12 cellular contexts compared by ENCODE assay signal in genomic region chr2:25098558-25099486, GRCh38. TPM values are rescaled to one million over a fixed set of nuclear protein-coding genes. Genes with fewer than 3 reads are reported as not detected.
DNase-seq lines count a peak whose midpoint lies in the region; ATAC-seq and TF ChIP-seq lines count a peak whose summit lies in the region.
"Had no signal": no experiment of that assay in that cellular context is flagged by ENCODE, and none has a peak within 500 bp of the region (broad histone marks: within the 10 kb centered on the region; RNA-seq: fewer than 3 reads in every experiment).

No MANE protein-coding gene starts in this region.

- intact Hi-C loops in left cardiac atrium (cut with DNase I) = no loop called here

- peaks cover 5% of the 10 kb centered on the region for H3K4me1 ChIP-seq in rectal smooth muscle tissue (ENCODE audit: control insufficient read depth, insufficient read depth, low read length)

- no peaks in the 10 kb centered on the region for H3K27me3 Mint-ChIP-seq in brain
- H3K27me3 Mint-ChIP-seq: stimulated activated naive CD8-positive, alpha-beta T cell treated with anti-CD3 and anti-CD28 coated beads, Interleukin-15, amount 100 ng/mL, for 72 hours had no signal

- no peaks in the 10 kb centered on the region for H3K27me3 ChIP-seq in rectal smooth muscle tissue (ENCODE audit: control insufficient read depth, insufficient read depth, low read length)
- H3K27me3 ChIP-seq: cardiac muscle cell had no signal

- peaks cover 9% of the 10 kb centered on the region for H3K4me1 Mint-ChIP-seq in brain
- H3K4me1 Mint-ChIP-seq: CD4-positive, CD25-positive, alpha-beta regulatory T cell had no signal

- H3K4me3 ChIP-seq in rectal smooth muscle tissue (ENCODE audit: low read length) = no peak overlapping the region
- H3K4me3 ChIP-seq: cardiac muscle cell had no signal

- H3K9ac ChIP-seq in rectal smooth muscle tissue (ENCODE audit: low read length) = no peak overlapping the region

- H3K27ac Mint-ChIP-seq in brain = peak overlapping the region; percentile 51 to 73 (median 57)
- H3K27ac Mint-ChIP-seq: CD4-positive, CD25-positive, alpha-beta regulatory T cell had no signal

- H3K36me3 Mint-ChIP-seq in brain = peaks cover 74% of the 10 kb centered on the region
- H3K36me3 Mint-ChIP-seq: CD4-positive, CD25-positive, alpha-beta regulatory T cell had no signal

- no peaks in the 10 kb centered on the region for H3K36me3 ChIP-seq in rectal smooth muscle tissue (ENCODE audit: control insufficient read depth, insufficient read depth, low read length)
- H3K36me3 ChIP-seq: cardiac muscle cell had no signal

- peaks cover 0 to 3% (median 0%) of the 10 kb centered on the region in 5 experiments for H3K9me3 Mint-ChIP-seq in brain

- TF ChIP-seq CTCF in brain (conservative IDR thresholded peaks at IDR 0.05) = no peak

- ATAC-seq in left cardiac atrium (peak; percentile 84 to 91), HG02970 (IDR thresholded peaks at IDR 0.05; ENCODE audit: low FRiP score, unreplicated experiment) (no peak), HG03469 (IDR thresholded peaks at IDR 0.05; ENCODE audit: unreplicated experiment) (no peak), GM19397 (IDR thresholded peaks at IDR 0.05; ENCODE audit: unreplicated experiment) (no peak)
- ATAC-seq: stimulated activated naive CD8-positive, alpha-beta T cell treated with anti-CD3 and anti-CD28 coated beads, Interleukin-15, amount 100 ng/mL, for 72 hours had no signal

- DNase-seq in ELF-1 (ENCODE audit: low read depth, low spot score) (peak; percentile 64), left cardiac atrium (peak; percentile 63)
- no peak for DNase-seq in stimulated activated CD4-positive, alpha-beta T cell treated with anti-CD3 and anti-CD28 coated beads, Interleukin-12 subunit alpha, Interleukin-12 subunit beta, amount 100 ng/mL, for 4 hours
- DNase-seq: CD4-positive, CD25-positive, alpha-beta regulatory T cell; stimulated activated naive CD8-positive, alpha-beta T cell treated with anti-CD3 and anti-CD28 coated beads, Interleukin-15, amount 100 ng/mL, for 72 hours had no signal

- no peak overlapping the region for H3K4me3 Mint-ChIP-seq in brain
- H3K4me3 Mint-ChIP-seq: CD4-positive, CD25-positive, alpha-beta regulatory T cell; stimulated activated naive CD8-positive, alpha-beta T cell treated with anti-CD3 and anti-CD28 coated beads, Interleukin-15, amount 100 ng/mL, for 72 hours had no signal

- peak overlapping the region; percentile 61 for H3K27ac ChIP-seq in rectal smooth muscle tissue (ENCODE audit: low read depth, low read length)
- H3K27ac ChIP-seq: cardiac muscle cell, HL-60 had no signal

RNA-seq across cellular contexts. Expression of gene EFR3B, which starts 56.9 kb away (rescaled TPM):
- polyA plus RNA-seq in brain (ENCODE audit: insufficient read depth, low read depth, low replicate concordance) = 23.8 TPM
- 1 to 10 TPM; 7.5 to 8.7 TPM for total RNA-seq in left cardiac atrium

Comparison
In these comparisons a context has a peak if more than half of its experiments do, and no peak if none do; other contexts are left out.
1. ATAC-seq: peak in left cardiac atrium (2 of 2); none in HG02970 (single experiment), HG03469 (single experiment) and GM19397 (single experiment).